ENCODE assay signal across 8 cellular contexts in the genomic region with DNA sequence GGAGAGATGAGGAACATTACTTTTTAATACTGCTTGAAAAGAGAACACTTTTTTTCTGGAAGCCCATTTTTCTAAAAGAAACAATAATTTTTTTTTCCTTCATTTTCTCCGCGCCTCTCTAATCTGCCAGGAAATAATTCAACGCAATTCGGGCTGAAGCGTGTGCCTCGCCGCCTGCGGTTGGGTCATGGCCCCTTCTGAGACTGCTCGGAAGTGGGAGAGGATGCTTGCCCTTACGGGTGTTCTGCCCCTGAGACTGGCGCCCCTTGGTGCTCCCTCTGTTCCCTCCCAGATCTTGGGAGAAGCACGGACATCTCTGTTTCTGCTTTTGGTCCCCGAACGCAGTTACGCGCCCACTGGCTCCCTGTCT.
DNase-seq lines count a peak whose midpoint lies in the region; ATAC-seq and TF ChIP-seq lines count a peak whose summit lies in the region.

No MANE protein-coding gene starts in this region.

- TF ChIP-seq CTCF in choroid plexus epithelial cell (conservative IDR thresholded peaks at IDR 0.05; ENCODE audit: low read depth, low read length): no peak
- no peak for TF ChIP-seq CTCF in nephron progenitor cell (IDR thresholded peaks at IDR 0.05)

- DNase-seq in DMS79 treated with DMSO at 0.1 percent for 48 hours (lab: John Stamatoyannopoulos, UW) (peak; percentile 3), choroid plexus epithelial cell (ENCODE audit: low read depth) (peak; percentile 2), nephron progenitor cell (no peak), iPS-NIHi11 (ENCODE audit: low spot score) (no peak), NCI-H82 treated with DMSO at 0.1 percent for 48 hours (lab: John Stamatoyannopoulos, UW; ENCODE audit: unreplicated experiment) (no peak), erythroblast (lab: John Stamatoyannopoulos, UW) (no peak)

- H3K27ac Mint-ChIP-seq in nephron progenitor cell: no peak overlapping the region

- H3K36me3 Mint-ChIP-seq in nephron progenitor cell (ENCODE audit: low read depth): peaks cover 4% of the 10 kb centered on the region

- ATAC-seq in HG03066 (IDR thresholded peaks at IDR 0.05; ENCODE audit: low read depth, unreplicated experiment) (peak; percentile 21), HG03565 (IDR thresholded peaks at IDR 0.05; ENCODE audit: unreplicated experiment) (no peak)

- H3K4me1 Mint-ChIP-seq in nephron progenitor cell: peaks cover 7% of the 10 kb centered on the region

- H3K4me3 Mint-ChIP-seq in nephron progenitor cell: peak overlapping the region; percentile 80

- peak overlapping the region; percentile 51 for H3K4me3 ChIP-seq in choroid plexus epithelial cell (ENCODE audit: low read depth, low read length)

- no peak for TF ChIP-seq POLR2A in erythroblast (IDR thresholded peaks at IDR 0.05; ENCODE audit: low read length)

- H3K27me3 Mint-ChIP-seq in nephron progenitor cell (ENCODE audit: low read depth, poor library complexity): peaks cover 88% of the 10 kb centered on the region

- peaks cover 24% of the 10 kb centered on the region for H3K9me3 Mint-ChIP-seq in nephron progenitor cell

Comparison
In these comparisons a context has a peak if more than half of its experiments do, and no peak if none do; other contexts are left out.
1. DNase-seq: peak in DMS79 treated with DMSO at 0.1 percent for 48 hours (single experiment) and choroid plexus epithelial cell (single experiment); none in nephron progenitor cell (single experiment), iPS-NIHi11 (single experiment), NCI-H82 treated with DMSO at 0.1 percent for 48 hours (single experiment) and erythroblast (0 of 2).